ENCODE assay signal across 17 cellular contexts in the genomic region with DNA sequence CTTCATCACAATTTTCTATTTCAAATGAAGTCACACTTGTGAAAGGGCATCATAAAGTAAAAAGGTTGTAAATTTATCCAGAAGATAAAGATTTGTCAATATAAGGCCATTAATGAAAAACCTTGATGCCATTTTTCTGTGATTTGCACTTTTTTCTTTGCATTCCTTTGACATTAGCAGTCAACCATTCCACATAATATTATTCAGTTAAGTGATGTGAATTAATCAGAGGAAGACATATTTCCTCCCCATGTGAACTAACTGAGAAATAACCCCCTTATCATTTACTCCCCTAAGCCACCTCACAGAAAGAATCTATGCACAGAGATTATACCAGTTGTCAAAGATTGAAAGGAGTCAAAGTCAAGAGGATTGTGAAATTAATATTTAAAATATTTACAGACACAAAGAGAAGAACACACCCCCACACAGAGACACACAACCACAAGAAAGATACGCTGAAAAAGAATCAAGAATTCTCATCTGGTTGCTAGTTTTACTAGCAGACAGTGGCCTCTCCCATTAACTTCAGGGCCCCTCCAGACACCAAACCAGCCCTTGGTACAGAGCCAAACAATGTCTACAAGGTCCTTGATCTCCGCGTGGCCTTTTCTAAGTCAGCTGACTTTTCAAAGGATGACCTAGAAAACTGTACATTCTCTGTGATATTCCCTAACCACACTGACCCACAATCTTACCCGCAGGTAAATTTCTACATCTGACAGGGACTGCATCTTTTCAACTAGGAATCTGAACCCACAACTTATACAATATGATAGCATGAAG. TPM values are rescaled to one million over a fixed set of nuclear protein-coding genes. Genes with fewer than 3 reads are reported as not detected.
DNase-seq lines count a peak whose midpoint lies in the region; ATAC-seq and TF ChIP-seq lines count a peak whose summit lies in the region.
"Had no signal": no experiment of that assay in that cellular context is flagged by ENCODE, and none has a peak within 500 bp of the region (broad histone marks: within the 10 kb centered on the region; RNA-seq: fewer than 3 reads in every experiment).

No MANE protein-coding gene starts in this region.

- DNase-seq in EL (peak; percentile 69), NCI-H226 (peak; percentile 89), cardiac fibroblast (ENCODE audit: low read depth in 2 of 2) (peak; percentile 20 to 68), NCI-H1930 (lab: John Stamatoyannopoulos, UW) (no peak), right cardiac atrium (no peak)
- DNase-seq in effector CD4-positive, alpha-beta T cell, result no peak
- DNase-seq: activated naive CD4-positive, alpha-beta T cell treated with anti-CD3 and anti-CD28 coated beads for 36 hours; cerebellar nuclear complex; esophagus squamous epithelium; GF-D8; NCI-H1092; NCI-H2227 treated with DMSO at 0.1 percent for 48 hours; stimulated activated CD4-positive, alpha-beta T cell treated with anti-CD3 and anti-CD28 coated beads, Interleukin-4, amount 100 ng/mL, for 4 hours; upper lobe of right lung had no signal

- H3K27me3 ChIP-seq in neutrophil, result no peaks in the 10 kb centered on the region
- H3K27me3 ChIP-seq in right cardiac atrium (ENCODE audit: control insufficient read depth, insufficient read depth), result no peaks in the 10 kb centered on the region
- H3K27me3 ChIP-seq: esophagus squamous epithelium, upper lobe of right lung had no signal

- no peaks in the 10 kb centered on the region for H3K9me3 ChIP-seq in neutrophil
- H3K9me3 ChIP-seq in right cardiac atrium (ENCODE audit: control insufficient read depth, low read length), result no peaks in the 10 kb centered on the region
- H3K9me3 ChIP-seq: esophagus squamous epithelium, upper lobe of right lung had no signal

- H3K36me3 ChIP-seq in neutrophil, result peaks cover 6% of the 10 kb centered on the region
- H3K36me3 ChIP-seq: upper lobe of right lung had no signal

- WGBS in right cardiac atrium, result 86% methylated on average over 4 of the region's 4 CpGs

- H3K27ac ChIP-seq in neutrophil (peak overlapping the region; percentile 65), right cardiac atrium (ENCODE audit: low read length) (no peak overlapping the region)
- H3K27ac ChIP-seq: esophagus squamous epithelium, upper lobe of right lung had no signal

- no peak overlapping the region for H3K4me3 ChIP-seq in cardiac fibroblast (replicated peaks in 1 of 2; ENCODE audit: low read depth in 2 of 2, low read length in 2 of 2)
- no peak overlapping the region for H3K4me3 ChIP-seq in neutrophil (ENCODE audit: low read depth in 1 of 2, low read length in 1 of 2)
- no peak overlapping the region for H3K4me3 ChIP-seq in right cardiac atrium (ENCODE audit: low read length)
- H3K4me3 ChIP-seq: esophagus squamous epithelium, upper lobe of right lung had no signal

- no peak for TF ChIP-seq CTCF in cardiac fibroblast (IDR thresholded peaks at IDR 0.05; ENCODE audit: low read depth, low read length)
- no peak for TF ChIP-seq CTCF in neutrophil (IDR thresholded peaks at IDR 0.05)

- ATAC-seq in right cardiac atrium (no peak), HG03521 (IDR thresholded peaks at IDR 0.05; ENCODE audit: unreplicated experiment) (no peak)
- ATAC-seq: natural killer cell treated with Interleukin-12 subunit alpha and Interleukin-12 subunit beta and Interleukin-15 and Interleukin-18, amount 100 ng/mL, for 72 hours; upper lobe of right lung had no signal

- intact Hi-C loops in right cardiac atrium (cut with DNase I), result no loop called here

- H3K4me1 ChIP-seq in neutrophil (ENCODE audit: control insufficient read depth in 1 of 2, insufficient read depth in 1 of 2, low read depth in 1 of 2, low read length in 1 of 2) (peaks cover 57 to 67% of the 10 kb centered on the region in 2 experiments), right cardiac atrium (ENCODE audit: control insufficient read depth, insufficient read depth, low read length) (peaks cover 4% of the 10 kb centered on the region)

RNA-seq across cellular contexts. Expression of a gene that starts 29.5 kb away (rescaled TPM):
- total RNA-seq in right cardiac atrium, result 10 to 100 TPM in 3 of 4 donors, 1 to 10 TPM in 1; 9.0 to 18.1 (median 16.9) TPM
- polyA plus RNA-seq in right cardiac atrium, result 6.0 TPM

Comparison
In these comparisons a context has a peak if more than half of its experiments do, and no peak if none do; other contexts are left out.
1. DNase-seq: peak in EL (single experiment), NCI-H226 (single experiment) and cardiac fibroblast (2 of 2); none in NCI-H1930 (0 of 2), right cardiac atrium (0 of 3) and effector CD4-positive, alpha-beta T cell (single experiment).